Comparison of ENCODE assay signal across 25 cellular contexts in the genomic region with DNA sequence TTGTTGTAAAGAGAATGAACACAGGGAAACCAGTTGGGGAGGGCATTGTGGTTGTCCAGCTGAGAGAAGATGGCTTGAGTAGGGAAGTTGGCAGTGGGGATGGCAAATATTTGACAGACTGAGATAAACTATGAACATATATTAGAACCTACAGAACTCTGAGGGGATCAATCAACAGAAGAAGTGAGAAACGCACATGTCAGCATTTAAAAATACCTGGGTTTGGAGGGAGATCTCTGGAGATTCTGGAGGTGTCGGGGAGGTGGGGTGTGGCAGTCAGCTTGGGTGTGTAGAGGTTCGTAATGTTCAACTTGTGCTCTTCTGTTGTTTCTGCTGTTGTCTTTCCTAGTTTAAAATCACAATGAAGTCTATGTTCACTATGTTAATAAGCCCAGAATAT.
DNase-seq lines count a peak whose midpoint lies in the region; ATAC-seq, FAIRE-seq and TF ChIP-seq lines count a peak whose summit lies in the region.
"Had no signal": no experiment of that assay in that cellular context is flagged by ENCODE, and none has a peak within 500 bp of the region (broad histone marks: within the 10 kb centered on the region; RNA-seq: fewer than 3 reads in every experiment).

No MANE protein-coding gene starts in this region.

- H3K23ac ChIP-seq in IMR-90 (ENCODE audit: low read depth, low read length): no peak overlapping the region

- no peaks in the 10 kb centered on the region for H3K4me1 Mint-ChIP-seq in neural crest cell
- H3K4me1 Mint-ChIP-seq: CD14-positive monocyte; CD4-positive, alpha-beta memory T cell; CD4-positive, CD25-positive, alpha-beta regulatory T cell; CD8-positive, alpha-beta memory T cell had no signal

- CTCF ChIA-PET in HepG2 (lab: Yijun Ruan, JAX; ENCODE audit: low intra/inter-chr PET ratio, low total read pairs): no interaction called here
- CTCF ChIA-PET in IMR-90 (lab: Yijun Ruan, JAX): no interaction called here

- H3K56ac ChIP-seq in IMR-90 (ENCODE audit: extremely low read depth, insufficient read depth, low read length): no peak overlapping the region

- H3K4me3 Mint-ChIP-seq in neural crest cell: no peak overlapping the region
- H3K4me3 Mint-ChIP-seq: CD14-positive monocyte; CD4-positive, alpha-beta memory T cell; CD4-positive, CD25-positive, alpha-beta regulatory T cell; CD8-positive, alpha-beta memory T cell had no signal

- no peak overlapping the region for H2AFZ ChIP-seq in HepG2 (ENCODE audit: low read length)
- H2AFZ ChIP-seq in IMR-90 (replicated peaks; ENCODE audit: low read length, poor library complexity): no peak overlapping the region

- no peak for TF ChIP-seq RAD21 in HepG2 (CRISPR knock-in tag; IDR thresholded peaks at IDR 0.05)
- no peak for TF ChIP-seq RAD21 in IMR-90 (IDR thresholded peaks at IDR 0.05; ENCODE audit: low read length)

- no peak overlapping the region for H3K14ac ChIP-seq in IMR-90 (replicated peaks; ENCODE audit: low read depth, low read length)

- H3K27ac Mint-ChIP-seq in neural crest cell (ENCODE audit: unreplicated experiment): peak overlapping the region; percentile 90
- H3K27ac Mint-ChIP-seq: CD14-positive monocyte; CD4-positive, alpha-beta memory T cell; CD8-positive, alpha-beta memory T cell had no signal

- peaks cover 2% of the 10 kb centered on the region for H3K27me3 Mint-ChIP-seq in neural crest cell (ENCODE audit: low read depth)
- H3K27me3 Mint-ChIP-seq: CD4-positive, CD25-positive, alpha-beta regulatory T cell had no signal

- no peak for TF ChIP-seq EP300 in HepG2 (IDR thresholded peaks at IDR 0.05; ENCODE audit: low read depth in 2 of 2, low read length in 2 of 2)
- TF ChIP-seq EP300 in HepG2 (CRISPR knock-in tag; IDR thresholded peaks at IDR 0.05; ENCODE audit: borderline replicate concordance): no peak

- H2BK20ac ChIP-seq in IMR-90 (ENCODE audit: low read depth, low read length): no peak overlapping the region

- ATAC-seq in HepG2 (no peak), right lobe of liver (no peak), IMR-90 (ENCODE audit: low read depth) (no peak), GM18502 (IDR thresholded peaks at IDR 0.05; ENCODE audit: poor library complexity, unreplicated experiment) (no peak)

- DNase-seq in HepG2 (ENCODE audit: low spot score): no peak
- no peak for DNase-seq in right lobe of liver
- DNase-seq in IMR-90: no peak
- no peak for DNase-seq in neural crest cell (ENCODE audit: low read depth, low spot score)
- no peak for DNase-seq in urothelium cell line (ENCODE audit: low spot score)
- DNase-seq: ACHN; BE2C; C1 segment of cervical spinal cord; CD4-positive, alpha-beta memory T cell; CD4-positive, CD25-positive, alpha-beta regulatory T cell; CD8-positive, alpha-beta memory T cell; COR-L47; DMS 273 treated with DMSO at 0.1 percent for 48 hours; DMS153; DMS53; DMS79; DND-41; EL; GDM1 had no signal

- H3K9me1 ChIP-seq in IMR-90 (ENCODE audit: insufficient read depth, low read length): no peaks in the 10 kb centered on the region

- H3K4me2 ChIP-seq in HepG2 (ENCODE audit: low read depth, low read length) (no peak overlapping the region), IMR-90 (ENCODE audit: low read depth, low read length) (no peak overlapping the region)
- H3K4me2 ChIP-seq: BLaER1 had no signal

- H3K36me3 ChIP-seq in HepG2 (replicated peaks in 1 of 2; ENCODE audit: control insufficient read depth in 1 of 2, insufficient read depth in 2 of 2, low read length in 2 of 2) (no peaks in the 10 kb centered on the region), right lobe of liver (no peaks in the 10 kb centered on the region), IMR-90 (ENCODE audit: control insufficient read depth, insufficient read depth, low read length) (no peaks in the 10 kb centered on the region)
- H3K36me3 ChIP-seq: BE2C, BLaER1 had no signal

- H3K4me1 ChIP-seq in HepG2 (ENCODE audit: insufficient read depth, low read length): no peaks in the 10 kb centered on the region
- H3K4me1 ChIP-seq in right lobe of liver: no peaks in the 10 kb centered on the region
- no peaks in the 10 kb centered on the region for H3K4me1 ChIP-seq in IMR-90 (ENCODE audit: control insufficient read depth, insufficient read depth, low read length)
- H3K4me1 ChIP-seq: BE2C had no signal

- no peak overlapping the region for H4K5ac ChIP-seq in IMR-90 (ENCODE audit: low read depth, low read length)

- H2AK5ac ChIP-seq in IMR-90 (ENCODE audit: low read depth, low read length): no peak overlapping the region

- no peaks in the 10 kb centered on the region for H3K79me1 ChIP-seq in IMR-90 (ENCODE audit: low read depth in 1 of 2, low read length in 2 of 2)

- POLR2A ChIA-PET in HepG2 (lab: Yijun Ruan, JAX): no interaction called here
- POLR2A ChIA-PET in IMR-90 (lab: Charles Lee; ENCODE audit: unreplicated experiment): no interaction called here

- no peaks in the 10 kb centered on the region for H3K79me2 ChIP-seq in HepG2 (ENCODE audit: insufficient read depth, low read length)

- H4K8ac ChIP-seq in IMR-90 (ENCODE audit: low read depth in 2 of 2, low read length in 2 of 2): no peak overlapping the region

- in situ Hi-C loops in HepG2 (cut with HindIII; ENCODE audit: extremely low pct_ligation_motif_present, low pct_unique_long_range_greater_than_20kb): no loop called here
- in situ Hi-C loops in IMR-90 (cut with MboI; ENCODE audit: low sequenced_read_pairs): no loop called here

- H2BK120ac ChIP-seq in IMR-90 (ENCODE audit: low read depth, low read length): no peak overlapping the region

- H3K27ac ChIP-seq in HepG2 (ENCODE audit: extremely low read length, insufficient read depth, low read length): no peak overlapping the region
- no peak overlapping the region for H3K27ac ChIP-seq in right lobe of liver
- H3K27ac ChIP-seq in IMR-90 (ENCODE audit: insufficient read depth, low read length): no peak overlapping the region
- H3K27ac ChIP-seq: 22Rv1, BLaER1 had no signal

- no peak overlapping the region for H4K91ac ChIP-seq in IMR-90 (ENCODE audit: insufficient read depth, low read depth, low read length)

- no peaks in the 10 kb centered on the region for H4K20me1 ChIP-seq in HepG2 (ENCODE audit: insufficient read depth, low read length)
- no peaks in the 10 kb centered on the region for H4K20me1 ChIP-seq in IMR-90 (ENCODE audit: insufficient read depth, low read length)
- H4K20me1 ChIP-seq: BLaER1 had no signal

- intact Hi-C loops in HepG2 (cut with micrococcal nuclease; ENCODE audit: unreplicated experiment) (no loop called here), right lobe of liver (cut with DNase I) (no loop called here), IMR-90 (cut with micrococcal nuclease) (no loop called here)

- peaks cover 9% of the 10 kb centered on the region for H3K9me3 ChIP-seq in HepG2 (ENCODE audit: low read length)
- H3K9me3 ChIP-seq in right lobe of liver: no peaks in the 10 kb centered on the region
- H3K9me3 ChIP-seq in IMR-90 (ENCODE audit: control insufficient read depth, insufficient read depth, low read length): peaks cover 12% of the 10 kb centered on the region
- H3K9me3 ChIP-seq: BE2C had no signal

- H3K9me3 Mint-ChIP-seq in neural crest cell: peaks cover 8% of the 10 kb centered on the region

- TF ChIP-seq CTCF in HepG2 (CRISPR knock-in tag; IDR thresholded peaks at IDR 0.05) (no peak), right lobe of liver (IDR thresholded peaks at IDR 0.05) (no peak), IMR-90 (conservative IDR thresholded peaks at IDR 0.05; ENCODE audit: low read depth, low read length) (no peak), neural crest cell (conservative IDR thresholded peaks at IDR 0.05) (no peak)

- dilution Hi-C loops in IMR-90 (cut with HindIII; ENCODE audit: low sequenced_read_pairs, unreplicated experiment): no loop called here

- H3K27me3 ChIP-seq in HepG2 (ENCODE audit: control insufficient read depth in 1 of 2, insufficient read depth in 2 of 2, low read length in 2 of 2) (no peaks in the 10 kb centered on the region), right lobe of liver (no peaks in the 10 kb centered on the region), IMR-90 (ENCODE audit: control insufficient read depth, insufficient read depth, low read length) (no peaks in the 10 kb centered on the region)
- H3K27me3 ChIP-seq: BE2C, BLaER1 had no signal

- no peak for TF ChIP-seq POLR2A in HepG2 (IDR thresholded peaks at IDR 0.05; ENCODE audit: insufficient read depth in 1 of 2, low read depth in 2 of 2, low read length in 2 of 2)
- TF ChIP-seq POLR2A in right lobe of liver (IDR thresholded peaks at IDR 0.05): no peak
- TF ChIP-seq POLR2A in IMR-90 (IDR thresholded peaks at IDR 0.05; ENCODE audit: low read depth, low read length): no peak

- H3K36me3 Mint-ChIP-seq in neural crest cell (ENCODE audit: low read depth): peaks cover 6% of the 10 kb centered on the region
- H3K36me3 Mint-ChIP-seq: CD14-positive monocyte; CD4-positive, CD25-positive, alpha-beta regulatory T cell; CD8-positive, alpha-beta memory T cell had no signal

- no peak overlapping the region for H2BK5ac ChIP-seq in IMR-90 (ENCODE audit: low read depth, low read length, poor library complexity, severe bottlenecking)

- WGBS in HepG2 (ENCODE audit: low lambda C conversion rate): 5% methylated on average over 3 of the region's 3 CpGs
- WGBS in right lobe of liver (ENCODE audit: insufficient coverage, low coverage, low lambda C conversion rate, missing lambda C conversion rate): 41% methylated on average over 3 of the region's 3 CpGs
- WGBS in IMR-90 (ENCODE audit: extremely low coverage in 2 of 2, insufficient read length in 1 of 2), 2 experiments: no CpG with 5 or more reads among the region's 3 CpGs

- FAIRE-seq in HepG2 (lab: Jason Lieb, UNC) (no peak), urothelium cell line (lab: Jason Lieb, UNC) (no peak)
- FAIRE-seq: GM12891, GM18507 had no signal

- H2BK15ac ChIP-seq in IMR-90 (ENCODE audit: low read depth, low read length): no peak overlapping the region

- no peak overlapping the region for H3K4me3 ChIP-seq in HepG2 (replicated peaks in 1 of 3; ENCODE audit: insufficient read depth in 1 of 3, low read depth in 2 of 3, low read length in 3 of 3)
- no peak overlapping the region for H3K4me3 ChIP-seq in right lobe of liver
- no peak overlapping the region for H3K4me3 ChIP-seq in IMR-90 (ENCODE audit: insufficient read depth, low read depth, low read length)
- H3K4me3 ChIP-seq: BLaER1 had no signal

- H3K4ac ChIP-seq in IMR-90 (ENCODE audit: low read depth, low read length): no peak overlapping the region

- H3K18ac ChIP-seq in IMR-90 (ENCODE audit: low read depth, low read length): no peak overlapping the region

- H2AK9ac ChIP-seq in IMR-90 (replicated peaks; ENCODE audit: low read depth, low read length, poor library complexity): no peak overlapping the region

- no peak overlapping the region for H3K9ac ChIP-seq in HepG2 (ENCODE audit: insufficient read depth, low read depth, low read length)
- no peak overlapping the region for H3K9ac ChIP-seq in IMR-90 (ENCODE audit: low read depth, low read length)
- H3K9ac ChIP-seq: BLaER1 had no signal

- BruUV-seq in HepG2 (replicated peaks; lab: Mats Ljungman, UMichigan) (no TSS peak), IMR-90 (replicated peaks; lab: Mats Ljungman, UMichigan) (no TSS peak)

TF ChIP-seq in HepG2, 621 proteins besides CTCF, POLR2A, EP300 and RAD21 (continues in another document):
- TF ChIP-seq ZNF451 (CRISPR knock-in tag; IDR thresholded peaks at IDR 0.05): no peak
- TF ChIP-seq NFKB2 (CRISPR knock-in tag; IDR thresholded peaks at IDR 0.05; ENCODE audit: borderline replicate concordance): no peak

TF ChIP-seq in IMR-90, 13 proteins besides CTCF, POLR2A, EP300 and RAD21 (continues in another document):
- TF ChIP-seq MAFK (IDR thresholded peaks at IDR 0.05; ENCODE audit: low read depth, low read length): peak; percentile 80
